In genomic region chr6:170023620-170024521, GRCh38 we compare ENCODE assay signal across 1 cellular context.
TF ChIP-seq lines count a peak whose summit lies in the region.

No MANE protein-coding gene starts in this region.

TF ChIP-seq in SK-N-SH, 30 proteins besides CTCF, POLR2A, EP300 and RAD21 (continued from another document):
- TF ChIP-seq TAF1 (IDR thresholded peaks at IDR 0.05; ENCODE audit: borderline replicate concordance, low read depth, low read length) (no peak), CHD2 (IDR thresholded peaks at IDR 0.05; ENCODE audit: low read length, partially characterized antibody) (no peak), NRF1 (IDR thresholded peaks at IDR 0.05; ENCODE audit: low read depth, low read length) (no peak), FOXJ3 (CRISPR knock-in tag; IDR thresholded peaks at IDR 0.05) (no peak)
